In genomic region chr9:4541848-4542247, GRCh38 we compare ENCODE assay signal across 17 cellular contexts. TPM values are rescaled to one million over a fixed set of nuclear protein-coding genes. Genes with fewer than 3 reads are reported as not detected.
"Had no signal": no experiment of that assay in that cellular context is flagged by ENCODE, and none has a peak within 500 bp of the region (broad histone marks: within the 10 kb centered on the region; RNA-seq: fewer than 3 reads in every experiment).

No MANE protein-coding gene starts in this region.

- H3K27ac ChIP-seq: cardiac muscle cell, suprapubic skin, upper lobe of left lung, VCaP had no signal

- DNase-seq: activated CD4-positive, alpha-beta T cell treated with anti-CD3 and anti-CD28 coated beads for 48 hours; activated CD8-positive, alpha-beta T cell treated with anti-CD3 and anti-CD28 coated beads, Interleukin-2, amount 10 ng/mL, durations not matched to agents 7 days and 5 days; activated naive CD4-positive, alpha-beta T cell treated with anti-CD3 and anti-CD28 coated beads for 36 hours; foreskin melanocyte; head of caudate nucleus; stimulated activated CD4-positive, alpha-beta T cell treated with anti-CD3 and anti-CD28 coated beads, Interleukin-12 subunit alpha, Interleukin-12 subunit beta, amount 100 ng/mL, for 4 hours; stimulated activated naive CD4-positive, alpha-beta T cell; SW 1271; T-helper 9 cell; upper lobe of left lung had no signal

- H3K27ac Mint-ChIP-seq: activated CD8-positive, alpha-beta T cell treated with anti-CD3 and anti-CD28 coated beads, Interleukin-2, amount 10 ng/mL, durations not matched to agents 7 days and 5 days; activated naive CD4-positive, alpha-beta T cell treated with anti-CD3 and anti-CD28 coated beads for 36 hours; activated T-helper 17 cell treated with anti-CD3 and anti-CD28 coated beads, Interleukin-2, amount 50 U/mL, for 72 hours; natural killer cell treated with Interleukin-12 subunit alpha and Interleukin-12 subunit beta and Interleukin-15 and Interleukin-18, amount 100 ng/mL, for 72 hours had no signal

- H3K27me3 ChIP-seq: cardiac muscle cell, suprapubic skin, upper lobe of left lung had no signal

- H3K4me3 ChIP-seq: cardiac muscle cell, lung, suprapubic skin, upper lobe of left lung had no signal

- H3K27me3 Mint-ChIP-seq: activated T-helper 17 cell treated with anti-CD3 and anti-CD28 coated beads, Interleukin-2, amount 50 U/mL, for 72 hours had no signal

- H3K36me3 Mint-ChIP-seq: natural killer cell treated with Interleukin-12 subunit alpha and Interleukin-12 subunit beta and Interleukin-15 and Interleukin-18, amount 100 ng/mL, for 72 hours had no signal

- ATAC-seq: activated CD8-positive, alpha-beta T cell treated with anti-CD3 and anti-CD28 coated beads, Interleukin-2, amount 10 ng/mL, durations not matched to agents 7 days and 5 days; activated T-helper 17 cell treated with anti-CD3 and anti-CD28 coated beads, Interleukin-2, amount 50 U/mL, for 72 hours; natural killer cell treated with Interleukin-12 subunit alpha and Interleukin-12 subunit beta and Interleukin-15 and Interleukin-18, amount 100 ng/mL, for 72 hours; sciatic nerve had no signal

- H3K36me3 ChIP-seq: cardiac muscle cell, suprapubic skin had no signal

- H3K4me1 Mint-ChIP-seq: activated T-helper 17 cell treated with anti-CD3 and anti-CD28 coated beads, Interleukin-2, amount 50 U/mL, for 72 hours had no signal

- H3K4me3 Mint-ChIP-seq: activated CD8-positive, alpha-beta T cell treated with anti-CD3 and anti-CD28 coated beads, Interleukin-2, amount 10 ng/mL, durations not matched to agents 7 days and 5 days; activated naive CD4-positive, alpha-beta T cell treated with anti-CD3 and anti-CD28 coated beads for 36 hours; activated T-helper 17 cell treated with anti-CD3 and anti-CD28 coated beads, Interleukin-2, amount 50 U/mL, for 72 hours; natural killer cell treated with Interleukin-12 subunit alpha and Interleukin-12 subunit beta and Interleukin-15 and Interleukin-18, amount 100 ng/mL, for 72 hours had no signal

- H3K4me1 ChIP-seq: suprapubic skin had no signal

- H3K9me3 Mint-ChIP-seq: activated naive CD4-positive, alpha-beta T cell treated with anti-CD3 and anti-CD28 coated beads for 36 hours; activated T-helper 17 cell treated with anti-CD3 and anti-CD28 coated beads, Interleukin-2, amount 50 U/mL, for 72 hours; natural killer cell treated with Interleukin-12 subunit alpha and Interleukin-12 subunit beta and Interleukin-15 and Interleukin-18, amount 100 ng/mL, for 72 hours had no signal

RNA-seq across cellular contexts. Expression of gene SLC1A1, which starts 51.6 kb away (rescaled TPM):
- total RNA-seq: activated naive CD4-positive, alpha-beta T cell treated with anti-CD3 and anti-CD28 coated beads for 36 hours had no signal
